ENCODE assay signal across 19 cellular contexts in genomic region chr19:5319516-5319915, GRCh38.
"Had no signal": no experiment of that assay in that cellular context is flagged by ENCODE, and none has a peak within 500 bp of the region (broad histone marks: within the 10 kb centered on the region; RNA-seq: fewer than 3 reads in every experiment).

No MANE protein-coding gene starts in this region.

- H3K36me3 ChIP-seq: esophagus squamous epithelium, gastroesophageal sphincter, left ventricle myocardium inferior, lower lobe of right lung, ovary had no signal

- H3K4me1 ChIP-seq: lower lobe of right lung had no signal

- H3K4me2 ChIP-seq: hepatocyte, smooth muscle cell had no signal

- ATAC-seq: gastroesophageal sphincter, left cardiac atrium, lower lobe of right lung, right cardiac atrium had no signal

- DNase-seq: effector memory CD4-positive, alpha-beta T cell; esophagus squamous epithelium; foreskin fibroblast; kidney; left cardiac atrium; left ventricle myocardium inferior; lower lobe of right lung; mesendoderm; naive B cell; nucleus accumbens; ovary; right cardiac atrium; stimulated activated CD4-positive, alpha-beta T cell treated with anti-CD3 and anti-CD28 coated beads, Interleukin-2, amount 100 ng/mL, for 48 hours; stimulated activated naive CD4-positive, alpha-beta T cell treated with Interleukin-2 at 50 U/mL for 16 hours; trophoblast cell had no signal

- H3K27me3 ChIP-seq: hepatocyte, ovary had no signal

- H3K27ac ChIP-seq: epithelial cell of prostate, esophagus squamous epithelium, gastroesophageal sphincter, hepatocyte, left ventricle myocardium inferior, lower lobe of right lung, ovary had no signal

- H3K79me2 ChIP-seq: hepatocyte had no signal

- H3K9me3 ChIP-seq: lower lobe of right lung, ovary had no signal

- H3K4me3 ChIP-seq: esophagus squamous epithelium, gastroesophageal sphincter, hepatocyte, left ventricle myocardium inferior, lower lobe of right lung, ovary, smooth muscle cell had no signal

- H2AFZ ChIP-seq: hepatocyte had no signal

- H3K4me3 Mint-ChIP-seq: naive B cell had no signal
